22 cellular contexts compared by ENCODE assay signal in the genomic region with DNA sequence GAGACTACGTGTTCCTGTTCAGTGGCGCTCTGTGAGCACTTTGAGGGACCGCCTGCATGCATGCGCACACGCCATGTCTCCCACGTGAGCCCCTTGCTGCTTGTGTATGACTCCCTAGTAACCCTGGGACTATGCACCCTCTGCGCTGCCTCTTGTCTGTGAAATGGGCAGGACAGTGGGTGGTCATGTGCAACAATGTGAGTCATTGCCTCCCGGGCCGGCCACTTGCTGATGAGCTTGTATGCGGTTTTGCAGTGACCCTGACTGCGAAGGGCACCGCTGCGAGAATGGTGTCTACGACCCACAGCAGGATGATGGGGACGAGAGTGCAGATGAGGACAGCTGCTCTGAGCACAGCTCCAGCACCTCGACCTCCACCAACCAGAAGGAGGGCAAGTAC.
DNase-seq lines count a peak whose midpoint lies in the region; ATAC-seq and TF ChIP-seq lines count a peak whose summit lies in the region.
"Had no signal": no experiment of that assay in that cellular context is flagged by ENCODE, and none has a peak within 500 bp of the region (broad histone marks: within the 10 kb centered on the region; RNA-seq: fewer than 3 reads in every experiment).

No MANE protein-coding gene starts in this region.

- H3K27me3 ChIP-seq in SU-DHL-6 (ENCODE audit: low read length) = no peaks in the 10 kb centered on the region
- H3K27me3 ChIP-seq in stomach = no peaks in the 10 kb centered on the region
- H3K27me3 ChIP-seq: dorsolateral prefrontal cortex, gastroesophageal sphincter, neural progenitor cell had no signal

- no peaks in the 10 kb centered on the region for H3K9me3 ChIP-seq in SU-DHL-6 (ENCODE audit: insufficient read depth, low read length)
- H3K9me3 ChIP-seq in stomach = no peaks in the 10 kb centered on the region
- H3K9me3 ChIP-seq: A549, gastroesophageal sphincter, left ventricle myocardium inferior, prostate gland had no signal

- H3K9me2 ChIP-seq in SU-DHL-6 (replicated peaks; ENCODE audit: insufficient read depth, low read length) = no peaks in the 10 kb centered on the region

- peaks cover 45% of the 10 kb centered on the region for H3F3A ChIP-seq in SU-DHL-6 (ENCODE audit: insufficient read depth)

- peak overlapping the region; percentile 99 for H3K4me2 ChIP-seq in SU-DHL-6 (ENCODE audit: low read depth, low read length, poor library complexity, severe bottlenecking)
- H3K4me2 ChIP-seq: A549, neural progenitor cell had no signal

- H3K36me3 ChIP-seq in SU-DHL-6 (ENCODE audit: low read length) (no peaks in the 10 kb centered on the region), stomach (peaks cover 78 to 100% (median 100%) of the 10 kb centered on the region in 4 donors)
- H3K36me3 ChIP-seq: neural progenitor cell had no signal

- no peak overlapping the region for H3K4me3 ChIP-seq in SU-DHL-6 (ENCODE audit: insufficient read depth, low read length, poor library complexity, severe bottlenecking)
- no peak overlapping the region for H3K4me3 ChIP-seq in fibroblast of villous mesenchyme (ENCODE audit: low read depth, low read length)
- no peak overlapping the region for H3K4me3 ChIP-seq in stomach
- H3K4me3 ChIP-seq: A549, dorsolateral prefrontal cortex, gastroesophageal sphincter, left ventricle myocardium inferior, neural progenitor cell, prostate gland had no signal

- intact Hi-C loops in stomach (cut with DNase I; ENCODE audit: low total_unique reads) = no loop called here

- no peak for TF ChIP-seq POLR2A in stomach (IDR thresholded peaks at IDR 0.05)

- peak overlapping the region; percentile 97 for H3K27ac ChIP-seq in SU-DHL-6 (ENCODE audit: low read depth, low read length)
- no peak overlapping the region for H3K27ac ChIP-seq in stomach
- H3K27ac ChIP-seq: A549, gastroesophageal sphincter, left ventricle myocardium inferior, neural progenitor cell, prostate gland had no signal

- H4K20me1 ChIP-seq in SU-DHL-6 (ENCODE audit: low read depth, low read length) = no peaks in the 10 kb centered on the region

- peaks cover 0 to 7% (median 1%) of the 10 kb centered on the region in 4 donors for H3K4me1 ChIP-seq in stomach
- H3K4me1 ChIP-seq: A549, gastroesophageal sphincter, left ventricle myocardium inferior, neural progenitor cell, prostate gland had no signal

- no peak for ATAC-seq in HG03378 (IDR thresholded peaks at IDR 0.05; ENCODE audit: unreplicated experiment)
- ATAC-seq in HG03045 (IDR thresholded peaks at IDR 0.05; ENCODE audit: unreplicated experiment) = no peak
- ATAC-seq: A549; activated CD8-positive, alpha-beta T cell treated with anti-CD3 and anti-CD28 coated beads, Interleukin-2, amount 10 ng/mL, durations not matched to agents 7 days and 5 days; gastroesophageal sphincter had no signal

- TF ChIP-seq EP300 in stomach (IDR thresholded peaks at IDR 0.05) = no peak

- DNase-seq in A172 (ENCODE audit: low spot score) (peak; percentile 92), ELR (ENCODE audit: low read depth) (peak; percentile 63), fibroblast of villous mesenchyme (ENCODE audit: low read depth) (peak; percentile 21), islet precursor cell (no peak), stomach (no peak)
- DNase-seq: activated CD4-positive, CD25-positive, alpha-beta regulatory T cell; activated CD8-positive, alpha-beta T cell treated with anti-CD3 and anti-CD28 coated beads, Interleukin-2, amount 10 ng/mL, durations not matched to agents 7 days and 5 days; DMS153; left ventricle myocardium inferior; NCI-H1436 treated with DMSO at 0.1 percent for 48 hours; NCI-H2171 treated with DMSO at 0.1 percent for 48 hours; small intestine; stimulated activated CD4-positive, alpha-beta T cell treated with anti-CD3 and anti-CD28 coated beads, Interleukin-4, amount 100 ng/mL, for 1 hour; T-helper 2 cell had no signal

- 0 out of 2 replicates have a peak overlapping the region, but pooled peaks have one; percentile 39 for H3K9ac ChIP-seq in SU-DHL-6 (ENCODE audit: low read length)
- H3K9ac ChIP-seq: neural progenitor cell had no signal

- H2AFZ ChIP-seq in SU-DHL-6 (ENCODE audit: low read depth, low read length, severe bottlenecking) = no peak overlapping the region
- H2AFZ ChIP-seq: neural progenitor cell had no signal

- no peaks in the 10 kb centered on the region; the same call in 1 of the 2 replicates for H3K79me2 ChIP-seq in SU-DHL-6 (ENCODE audit: insufficient read depth, low read length)

- 91 to 94% (median 94%) methylated on average over 14 to 16 of the region's 16 CpGs for WGBS in stomach, 5 donors

- TF ChIP-seq CTCF in SU-DHL-6 (IDR thresholded peaks at IDR 0.05; ENCODE audit: insufficient read depth, low read length, poor library complexity, severe bottlenecking) (no peak), fibroblast of villous mesenchyme (IDR thresholded peaks at IDR 0.05; ENCODE audit: insufficient read depth, low read depth, low read length) (no peak), stomach (IDR thresholded peaks at IDR 0.05) (no peak)

Comparison
In these comparisons a context has a peak if more than half of its experiments do, and no peak if none do; other contexts are left out.
1. DNase-seq: peak in A172 (single experiment), ELR (single experiment) and fibroblast of villous mesenchyme (single experiment); none in islet precursor cell (single experiment) and stomach (single experiment).